In genomic region chr5:4230531-4230904, GRCh38 we compare ENCODE assay signal across 13 cellular contexts.
A peak's percentile ranks its signal among the peaks of the same experiment; 100 is the strongest.
DNase-seq lines count a peak whose midpoint lies in the region; ATAC-seq and TF ChIP-seq lines count a peak whose summit lies in the region.
"Had no signal": no experiment of that assay in that cellular context is flagged by ENCODE, and none has a peak within 500 bp of the region (broad histone marks: within the 10 kb centered on the region; RNA-seq: fewer than 3 reads in every experiment).

No MANE protein-coding gene starts in this region.

- H3K27ac ChIP-seq in GM23338 (ENCODE audit: low read depth) (no peak overlapping the region), dorsolateral prefrontal cortex (peak overlapping the region in 4 of 59 donors; percentile 9 to 27 (median 13))

- no TSS peak for BruUV-seq in MCF 10A (replicated peaks; lab: Mats Ljungman, UMichigan)

- no peaks in the 10 kb centered on the region for H4K20me1 ChIP-seq in GM23338 (replicated peaks; ENCODE audit: insufficient read depth)

- no peaks in the 10 kb centered on the region for H3K4me1 ChIP-seq in GM23338 (ENCODE audit: insufficient read depth)
- H3K4me1 ChIP-seq: BE2C had no signal

- H3K79me2 ChIP-seq in GM23338 (replicated peaks; ENCODE audit: insufficient read depth) = no peaks in the 10 kb centered on the region

- H3K4me3 ChIP-seq in GM23338 = no peak overlapping the region
- peak overlapping the region in 57 of 59 donors; percentile 2 to 59 (median 35) for H3K4me3 ChIP-seq in dorsolateral prefrontal cortex

- peaks cover 7% of the 10 kb centered on the region; the same call in 1 of the 2 replicates for H3K36me3 ChIP-seq in GM23338 (ENCODE audit: insufficient read depth)
- H3K36me3 ChIP-seq: BE2C had no signal

- H3K4me2 ChIP-seq in GM23338 = no peak overlapping the region

- intact Hi-C loops in dorsolateral prefrontal cortex (cut with DNase I) (loop anchor here in 1 of 2 donors (2.0 kb wide), 1 partner anchor 210 kb away; no protein-coding TSS in a partner anchor), MCF 10A (cut with micrococcal nuclease) (no loop called here)

- H3K9me3 Mint-ChIP-seq in GM23338 = peaks cover 13% of the 10 kb centered on the region
- peaks cover 13% of the 10 kb centered on the region for H3K9me3 Mint-ChIP-seq in type B pancreatic cell
- H3K9me3 Mint-ChIP-seq in naive thymus-derived CD8-positive, alpha-beta T cell = peaks cover 6 to 28% (median 18%) of the 10 kb centered on the region in 9 donors
- peaks cover 31% of the 10 kb centered on the region for H3K9me3 Mint-ChIP-seq in MCF 10A (ENCODE audit: unreplicated experiment)

- no peak for TF ChIP-seq CTCF in GM23338 (conservative IDR thresholded peaks at IDR 0.05; ENCODE audit: low read depth in 2 of 2)
- no peak for TF ChIP-seq CTCF in dorsolateral prefrontal cortex (IDR thresholded peaks at IDR 0.05 in 54 of 56, conservative IDR thresholded peaks at IDR 0.05 in 2 of 56; ENCODE audit: low read depth in 1 of 56, partially characterized antibody in 56 of 56)
- no peak for TF ChIP-seq CTCF in type B pancreatic cell (conservative IDR thresholded peaks at IDR 0.05)
- no peak for TF ChIP-seq CTCF in MCF 10A (IDR thresholded peaks at IDR 0.05; ENCODE audit: unreplicated experiment)

- H3K4me1 Mint-ChIP-seq in GM23338 (peaks cover 18% of the 10 kb centered on the region), type B pancreatic cell (ENCODE audit: unreplicated experiment) (peaks cover 18% of the 10 kb centered on the region), MCF 10A (ENCODE audit: insufficient read depth, unreplicated experiment) (peaks cover 5% of the 10 kb centered on the region)
- peaks cover 0 to 3% (median 0%) of the 10 kb centered on the region in 4 donors for H3K4me1 Mint-ChIP-seq in naive thymus-derived CD8-positive, alpha-beta T cell

- peaks cover 12% of the 10 kb centered on the region; the same call in 2 of the 3 replicates for H3K36me3 Mint-ChIP-seq in GM23338 (ENCODE audit: low read depth)
- H3K36me3 Mint-ChIP-seq in type B pancreatic cell = peaks cover 8% of the 10 kb centered on the region
- no peaks in the 10 kb centered on the region for H3K36me3 Mint-ChIP-seq in naive thymus-derived CD8-positive, alpha-beta T cell
- no peaks in the 10 kb centered on the region for H3K36me3 Mint-ChIP-seq in MCF 10A (ENCODE audit: insufficient read depth, unreplicated experiment)

- DNase-seq in GM23338 (ENCODE audit: low spot score) (peak; percentile 38), dorsolateral prefrontal cortex (peak in 2 of 10 donors; percentile 50 to 58), midbrain (lab: John Stamatoyannopoulos, UW) (peak; percentile 59), type B pancreatic cell (ENCODE audit: extremely low spot score, unreplicated experiment) (no peak), HT-29 (ENCODE audit: low spot score) (no peak), MCF 10A (ENCODE audit: unreplicated experiment) (no peak)
- no peak for DNase-seq in naive thymus-derived CD8-positive, alpha-beta T cell
- DNase-seq: BE2C, DMS 273 treated with DMSO at 0.1 percent for 48 hours, NCI-H2107, NCI-H345, PC-3 had no signal

- no peaks in the 10 kb centered on the region for H3K27me3 ChIP-seq in GM23338 (ENCODE audit: insufficient read depth)
- H3K27me3 ChIP-seq in dorsolateral prefrontal cortex = peaks cover 0 to 6% (median 0%) of the 10 kb centered on the region in 45 donors
- H3K27me3 ChIP-seq: BE2C had no signal

- no peak overlapping the region for H3K27ac Mint-ChIP-seq in GM23338
- no peak overlapping the region for H3K27ac Mint-ChIP-seq in type B pancreatic cell
- H3K27ac Mint-ChIP-seq in naive thymus-derived CD8-positive, alpha-beta T cell = no peak overlapping the region
- H3K27ac Mint-ChIP-seq in MCF 10A (ENCODE audit: low read depth, unreplicated experiment) = no peak overlapping the region

- no peak overlapping the region for H3K4me3 Mint-ChIP-seq in GM23338
- H3K4me3 Mint-ChIP-seq in type B pancreatic cell = peak overlapping the region; percentile 75
- no peak overlapping the region for H3K4me3 Mint-ChIP-seq in naive thymus-derived CD8-positive, alpha-beta T cell
- no peak overlapping the region for H3K4me3 Mint-ChIP-seq in MCF 10A (ENCODE audit: unreplicated experiment)

- POLR2A ChIA-PET in naive thymus-derived CD8-positive, alpha-beta T cell (lab: Charles Lee) = no interaction called here
- POLR2A ChIA-PET in MCF 10A (lab: Yijun Ruan, JAX) = no interaction called here

- H3K9me2 ChIP-seq in GM23338 (ENCODE audit: insufficient read depth) = 0 out of 2 replicates have a peak, but pooled peaks cover 8% of the 10 kb centered on the region

- peak; percentile 63 for ATAC-seq in GM23338
- no peak for ATAC-seq in naive thymus-derived CD8-positive, alpha-beta T cell
- ATAC-seq: HCT116, PC-3 had no signal

- CTCF ChIA-PET in MCF 10A (lab: Yijun Ruan, JAX) = interaction anchor here (0.7 kb wide), 1 partner anchor 586 kb away, joined by 3 read pairs; no protein-coding TSS in a partner anchor

- H2AFZ ChIP-seq in GM23338 = peak overlapping the region; percentile 70; the same call in 1 of the 2 replicates

- H3K27me3 Mint-ChIP-seq in GM23338 (ENCODE audit: insufficient read depth, low read depth, poor library complexity) = peaks cover 3% of the 10 kb centered on the region
- H3K27me3 Mint-ChIP-seq in type B pancreatic cell = peaks cover 28% of the 10 kb centered on the region
- peaks cover 0 to 2% (median 0%) of the 10 kb centered on the region in 5 donors for H3K27me3 Mint-ChIP-seq in naive thymus-derived CD8-positive, alpha-beta T cell
- H3K27me3 Mint-ChIP-seq in MCF 10A (ENCODE audit: insufficient read depth, unreplicated experiment) = no peaks in the 10 kb centered on the region

- no peaks in the 10 kb centered on the region for H3F3A ChIP-seq in GM23338 (replicated peaks; ENCODE audit: low read depth)

TF ChIP-seq in GM23338, 12 proteins besides CTCF, POLR2A, EP300 and RAD21 (continues in another document):
- TF ChIP-seq ZNF331 (CRISPR knock-in tag; IDR thresholded peaks at IDR 0.05; ENCODE audit: low read depth) = no peak
- no peak for TF ChIP-seq JUNB (IDR thresholded peaks at IDR 0.05; ENCODE audit: unreplicated experiment)
- TF ChIP-seq ZNF114 (CRISPR knock-in tag; IDR thresholded peaks at IDR 0.05) = no peak
- TF ChIP-seq CREB1 (CRISPR knock-in tag; IDR thresholded peaks at IDR 0.05; ENCODE audit: low read depth) = no peak
- TF ChIP-seq NANOG (IDR thresholded peaks at IDR 0.05; ENCODE audit: borderline replicate concordance) = no peak
- TF ChIP-seq ZNF462 (CRISPR knock-in tag; IDR thresholded peaks at IDR 0.05) = no peak
- no peak for TF ChIP-seq EZH2phosphoT487 (IDR thresholded peaks at IDR 0.05; ENCODE audit: unreplicated experiment)

Comparison
In these comparisons a context has a peak if more than half of its experiments do, and no peak if none do; other contexts are left out.
1. DNase-seq: peak in GM23338 (single experiment) and midbrain (single experiment); none in type B pancreatic cell (single experiment), HT-29 (single experiment), naive thymus-derived CD8-positive, alpha-beta T cell (0 of 10) and MCF 10A (single experiment).